ENCODE assay signal across 8 cellular contexts in the genomic region with DNA sequence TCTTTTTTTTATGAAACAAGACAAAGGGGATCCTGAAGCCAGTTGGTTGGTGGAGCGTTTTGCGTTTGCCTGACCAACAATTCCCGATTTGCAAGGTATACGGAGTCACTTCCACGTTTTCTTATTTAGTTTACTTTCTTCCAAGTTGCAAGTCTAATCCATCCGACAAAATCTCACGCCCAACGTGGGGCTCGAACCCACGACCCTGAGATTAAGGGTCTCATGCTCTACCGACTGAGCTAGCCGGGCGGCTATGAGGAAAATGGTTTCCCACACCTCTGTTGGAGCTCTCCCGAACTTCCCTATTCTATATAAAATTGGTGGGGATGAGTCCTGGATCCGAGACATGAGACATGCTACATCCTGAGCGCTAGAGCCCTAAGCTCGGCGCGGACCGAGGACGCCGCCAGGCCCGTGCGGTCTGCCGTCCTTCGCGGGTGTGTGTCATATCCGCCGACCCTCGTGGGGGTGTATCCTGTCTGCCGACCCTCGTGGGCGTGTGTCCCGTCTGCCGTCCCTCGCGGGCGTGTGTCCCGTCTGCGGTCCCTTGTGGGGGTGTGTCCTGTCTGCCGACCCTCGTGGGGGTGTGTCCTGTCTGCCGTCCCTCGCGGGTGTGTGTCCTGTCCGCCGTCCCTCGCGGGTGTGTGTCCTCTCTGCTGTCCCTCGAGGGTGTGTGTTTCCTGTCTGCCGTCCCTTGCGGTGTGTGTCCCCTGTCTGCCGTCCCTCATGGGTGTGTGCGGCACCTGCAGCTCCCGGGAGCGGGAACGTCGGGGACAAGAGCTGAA. TPM values are rescaled to one million over a fixed set of nuclear protein-coding genes. Genes with fewer than 3 reads are reported as not detected.
A peak's percentile ranks its signal among the peaks of the same experiment; 100 is the strongest.
DNase-seq lines count a peak whose midpoint lies in the region; ATAC-seq and TF ChIP-seq lines count a peak whose summit lies in the region.

No MANE protein-coding gene starts in this region.

- H3K27me3 ChIP-seq in HCT116 (ENCODE audit: insufficient read depth, low read length): no peaks in the 10 kb centered on the region
- H3K27me3 ChIP-seq in endodermal cell (ENCODE audit: control insufficient read depth, insufficient read depth, low read length, poor library complexity, severe bottlenecking): peaks cover 8% of the 10 kb centered on the region

- peaks cover 42% of the 10 kb centered on the region for H3K4me1 Mint-ChIP-seq in activated CD4-positive, alpha-beta memory T cell treated with anti-CD3 and anti-CD28 coated beads, Interleukin-2, amount 10 ng/mL, durations not matched to agents 7 days and 5 days
- peaks cover 3% of the 10 kb centered on the region for H3K4me1 Mint-ChIP-seq in endodermal cell

- H3K9me3 ChIP-seq in HCT116 (ENCODE audit: control insufficient read depth in 1 of 2, insufficient read depth in 1 of 2, low read depth in 1 of 2, low read length in 2 of 2) (no peaks in the 10 kb centered on the region), endodermal cell (ENCODE audit: control insufficient read depth, low read length) (no peaks in the 10 kb centered on the region), mesodermal cell (ENCODE audit: control insufficient read depth, low read length) (no peaks in the 10 kb centered on the region)

- no peak for TF ChIP-seq POLR2A in HCT116 (IDR thresholded peaks at IDR 0.05; ENCODE audit: borderline replicate concordance, extremely low read depth, insufficient read depth, insufficient read length)

- peaks cover 28% of the 10 kb centered on the region for H3K27me3 Mint-ChIP-seq in activated CD4-positive, alpha-beta memory T cell treated with anti-CD3 and anti-CD28 coated beads, Interleukin-2, amount 10 ng/mL, durations not matched to agents 7 days and 5 days
- peaks cover 29% of the 10 kb centered on the region for H3K27me3 Mint-ChIP-seq in endodermal cell (ENCODE audit: insufficient read depth)

- peaks cover 13% of the 10 kb centered on the region for H3K36me3 Mint-ChIP-seq in activated CD4-positive, alpha-beta memory T cell treated with anti-CD3 and anti-CD28 coated beads, Interleukin-2, amount 10 ng/mL, durations not matched to agents 7 days and 5 days (ENCODE audit: low read depth)
- H3K36me3 Mint-ChIP-seq in endodermal cell (ENCODE audit: low read depth): no peaks in the 10 kb centered on the region

- peak overlapping the region; percentile 59 for H3K27ac Mint-ChIP-seq in activated CD4-positive, alpha-beta memory T cell treated with anti-CD3 and anti-CD28 coated beads, Interleukin-2, amount 10 ng/mL, durations not matched to agents 7 days and 5 days
- H3K27ac Mint-ChIP-seq in endodermal cell: peak overlapping the region; percentile 88

- peak overlapping the region; percentile 99 for H3K4me2 ChIP-seq in HCT116 (ENCODE audit: low read length)

- H2AFZ ChIP-seq in HCT116 (ENCODE audit: low read depth, low read length, poor library complexity, severe bottlenecking): no peak overlapping the region

- H3K79me2 ChIP-seq in HCT116 (ENCODE audit: insufficient read depth, low read length): no peaks in the 10 kb centered on the region

- 1% methylated on average over 26 to 58 of the region's 58 CpGs for WGBS in endodermal cell (ENCODE audit: insufficient coverage in 1 of 2, insufficient read length in 1 of 2), 2 experiments
- WGBS in mesodermal cell (ENCODE audit: insufficient coverage in 2 of 2), 2 experiments: 1% methylated on average over 41 to 51 of the region's 58 CpGs

- TSS peak; percentile 90 for BruUV-seq in HCT116 (replicated peaks; lab: Mats Ljungman, UMichigan)

- RAD21 ChIA-PET in HCT116 (lab: Charles Lee; ENCODE audit: low non-redundant PET in 1 of 2, low total read pairs in 2 of 2, uncharacterized antibody in 2 of 2, unreplicated experiment in 2 of 2): interaction anchor here in 1 of 2 experiments (0.7 kb wide), 1 partner anchor 26 kb away, joined by 5 read pairs; no protein-coding TSS in a partner anchor

- POLR2A ChIA-PET in AG04449 (lab: Yijun Ruan, JAX): interaction anchor here (0.9 to 1.4 kb wide), 2 partner anchors 25 to 137 kb away, joined by 3 to 7 read pairs; partner anchors contain the start of gene TNFRSF12A
- POLR2A ChIA-PET in HCT116 (lab: Charles Lee): interaction anchor here (0.8 to 3.1 kb wide), 5 partner anchors 11 to 28 kb away, joined by 3 to 20 read pairs (median 7); partner anchors contain the start of gene ZNF213
- POLR2A ChIA-PET in activated CD4-positive, alpha-beta memory T cell treated with anti-CD3 and anti-CD28 coated beads, Interleukin-2, amount 10 ng/mL, durations not matched to agents 7 days and 5 days (lab: Charles Lee): interaction anchor here (0.6 to 3.3 kb wide), 17 partner anchors 8 to 300 kb away, joined by 3 to 38 read pairs (median 5); partner anchors contain the start of genes TIGD7, ZNF213, ZNF263 and ZNF75A

- CTCF ChIA-PET in AG04449 (lab: Yijun Ruan, JAX) (interaction anchor here (0.9 to 2.3 kb wide), 7 partner anchors 8 to 126 kb away, joined by 3 to 9 read pairs (median 4); no protein-coding TSS in a partner anchor), HCT116 (lab: Charles Lee) (interaction anchor here (0.9 to 2.5 kb wide), 7 partner anchors 8 to 186 kb away, joined by 3 to 11 read pairs (median 6); partner anchors contain the start of gene ZNF213)
- CTCF ChIA-PET in activated CD4-positive, alpha-beta memory T cell treated with anti-CD3 and anti-CD28 coated beads, Interleukin-2, amount 10 ng/mL, durations not matched to agents 7 days and 5 days (lab: Charles Lee): interaction anchor here (0.6 to 4.8 kb wide), 9 partner anchors 7 to 465 kb away, joined by 3 to 33 read pairs (median 4); partner anchors contain the start of gene ZNF213

- peak overlapping the region; percentile 91 for H3K4me3 Mint-ChIP-seq in activated CD4-positive, alpha-beta memory T cell treated with anti-CD3 and anti-CD28 coated beads, Interleukin-2, amount 10 ng/mL, durations not matched to agents 7 days and 5 days
- H3K4me3 Mint-ChIP-seq in endodermal cell: peak overlapping the region; percentile 72

- no peaks in the 10 kb centered on the region for H3K9me3 Mint-ChIP-seq in activated CD4-positive, alpha-beta memory T cell treated with anti-CD3 and anti-CD28 coated beads, Interleukin-2, amount 10 ng/mL, durations not matched to agents 7 days and 5 days
- H3K9me3 Mint-ChIP-seq in endodermal cell: peaks cover 2% of the 10 kb centered on the region

- peak overlapping the region; percentile 91 for H3K27ac ChIP-seq in HCT116 (ENCODE audit: low read depth, low read length)
- H3K27ac ChIP-seq in endodermal cell (ENCODE audit: low read depth, low read length): no peak overlapping the region
- no peak overlapping the region for H3K27ac ChIP-seq in mesodermal cell (ENCODE audit: low read depth, low read length, severe bottlenecking)

- H3K36me3 ChIP-seq in HCT116 (ENCODE audit: control insufficient read depth in 1 of 2, insufficient read depth in 2 of 2, low read length in 2 of 2): no peaks in the 10 kb centered on the region
- H3K36me3 ChIP-seq in endodermal cell (ENCODE audit: control insufficient read depth, insufficient read depth, low read length): no peaks in the 10 kb centered on the region
- no peaks in the 10 kb centered on the region for H3K36me3 ChIP-seq in mesodermal cell (ENCODE audit: control insufficient read depth, insufficient read depth, low read length)

- H3K4me3 ChIP-seq in AG04449 (ENCODE audit: low read depth, low read length) (peak overlapping the region; percentile 72), HCT116 (replicated peaks in 1 of 2; ENCODE audit: low read depth in 1 of 2, low read length in 2 of 2) (peak overlapping the region; percentile 67 to 78), endodermal cell (ENCODE audit: low read length) (peak overlapping the region; percentile 87), mesodermal cell (ENCODE audit: extremely low read depth, insufficient read depth, low read length, poor library complexity, severe bottlenecking) (peak overlapping the region; percentile 59)

- H3K9me2 ChIP-seq in HCT116 (ENCODE audit: insufficient read depth): no peaks in the 10 kb centered on the region

- DNase-seq in AG04449 (ENCODE audit: low read depth, low spot score): peak; percentile 92
- DNase-seq in HCT116 (ENCODE audit: low read depth, low spot score): peak; percentile 90
- peak; percentile 45 for DNase-seq in NCI-H526 treated with DMSO at 0.1 percent for 48 hours (lab: John Stamatoyannopoulos, UW)
- DNase-seq in activated CD4-positive, alpha-beta memory T cell treated with anti-CD3 and anti-CD28 coated beads, Interleukin-2, amount 10 ng/mL, durations not matched to agents 7 days and 5 days: peak; percentile 58
- peak; percentile 96 for DNase-seq in endodermal cell
- peak; percentile 30 for DNase-seq in stimulated activated naive CD4-positive, alpha-beta T cell treated with Interleukin-2 at 50 U/mL for 16 hours (lab: John Stamatoyannopoulos, UW)

- TF ChIP-seq CTCF in AG04449 (IDR thresholded peaks at IDR 0.05; ENCODE audit: insufficient read depth, low read length, missing control alignments): no peak
- no peak for TF ChIP-seq CTCF in HCT116 (IDR thresholded peaks at IDR 0.05 in 2 of 3, conservative IDR thresholded peaks at IDR 0.05 in 1 of 3; ENCODE audit: borderline replicate concordance in 1 of 3, insufficient read depth in 1 of 3, low read depth in 2 of 3, low read length in 2 of 3)
- no peak for TF ChIP-seq CTCF in endodermal cell (conservative IDR thresholded peaks at IDR 0.05)

- no peaks in the 10 kb centered on the region for H4K20me1 ChIP-seq in HCT116 (ENCODE audit: insufficient read depth)

- TF ChIP-seq RAD21 in HCT116 (IDR thresholded peaks at IDR 0.05; ENCODE audit: low read depth): no peak

- H3K9ac ChIP-seq in HCT116 (ENCODE audit: low read length) (peak overlapping the region; percentile 80), endodermal cell (ENCODE audit: extremely low read depth, low read length, poor library complexity, severe bottlenecking) (peak overlapping the region; percentile 11)

- ATAC-seq in HCT116 (peak; percentile 56), HG03135 (IDR thresholded peaks at IDR 0.05; ENCODE audit: unreplicated experiment) (no peak)

- H3K4me1 ChIP-seq in HCT116 (ENCODE audit: control insufficient read depth in 1 of 2, insufficient read depth in 2 of 2, low read length in 2 of 2): peaks cover 6 to 51% of the 10 kb centered on the region in 2 experiments; a peak in 3 of 4 replicates
- no peaks in the 10 kb centered on the region for H3K4me1 ChIP-seq in endodermal cell (ENCODE audit: control insufficient read depth, insufficient read depth, low read length)
- H3K4me1 ChIP-seq in mesodermal cell (ENCODE audit: control insufficient read depth, insufficient read depth, low read length, poor library complexity, severe bottlenecking): no peaks in the 10 kb centered on the region

- intact Hi-C loops in HCT116 (cut with micrococcal nuclease): loop anchor here (1.0 kb wide), 1 partner anchor 7 kb away; no protein-coding TSS in a partner anchor

RNA-seq across cellular contexts. Expression of gene ZNF213, which starts 22.6 kb away (rescaled TPM):
- total RNA-seq in HCT116 (2021; ENCODE audit: unreplicated experiment) (11.0 TPM), endodermal cell (1 to 10 TPM; 5.1 to 6.3 TPM)
- 9.4 and 10.3 TPM in 2 replicates for polyA plus RNA-seq in HCT116 (2012)
- 10 to 100 TPM; 10.5 to 11.6 TPM for total RNA-seq in activated CD4-positive, alpha-beta memory T cell treated with anti-CD3 and anti-CD28 coated beads, Interleukin-2, amount 10 ng/mL, durations not matched to agents 7 days and 5 days
- 11.4 TPM for polyA plus RNA-seq in endodermal cell (2013, experiment 1 of 2)
- polyA plus RNA-seq in endodermal cell (2013, experiment 2 of 2): 10.5 TPM
- 10.0 TPM for polyA plus RNA-seq in mesodermal cell (2013, experiment 1 of 2)
- 8.3 TPM for polyA plus RNA-seq in mesodermal cell (2013, experiment 2 of 2)

RNA-seq across cellular contexts. Expression of gene OR1F1, which starts 30.6 kb away (rescaled TPM):
- total RNA-seq in HCT116 (2021; ENCODE audit: unreplicated experiment): not detected
- 0.07 TPM in 1 of 2 replicates, not detected in the other for polyA plus RNA-seq in HCT116 (2012)
- not detected for total RNA-seq in activated CD4-positive, alpha-beta memory T cell treated with anti-CD3 and anti-CD28 coated beads, Interleukin-2, amount 10 ng/mL, durations not matched to agents 7 days and 5 days
- total RNA-seq in endodermal cell: under 1 TPM in 1 of 2 donors, not detected in 1; 0.29 TPM
- polyA plus RNA-seq in endodermal cell (2013, experiment 1 of 2): not detected
- polyA plus RNA-seq in endodermal cell (2013, experiment 2 of 2): not detected
- 0.33 TPM for polyA plus RNA-seq in mesodermal cell (2013, experiment 1 of 2)
- 0.35 TPM for polyA plus RNA-seq in mesodermal cell (2013, experiment 2 of 2)

RNA-seq across cellular contexts. Expression of gene ZNF205, which starts 45.0 kb away (rescaled TPM):
- total RNA-seq in HCT116 (2021; ENCODE audit: unreplicated experiment) (17.0 TPM), endodermal cell (10 to 100 TPM; 15.4 to 18.3 TPM)
- polyA plus RNA-seq in HCT116 (2012): 14.3 and 14.9 TPM in 2 replicates
- total RNA-seq in activated CD4-positive, alpha-beta memory T cell treated with anti-CD3 and anti-CD28 coated beads, Interleukin-2, amount 10 ng/mL, durations not matched to agents 7 days and 5 days: not detected
- polyA plus RNA-seq in endodermal cell (2013, experiment 1 of 2): 19.4 TPM
- 17.3 TPM for polyA plus RNA-seq in endodermal cell (2013, experiment 2 of 2)
- 15.9 TPM for polyA plus RNA-seq in mesodermal cell (2013, experiment 1 of 2)
- 14.3 TPM for polyA plus RNA-seq in mesodermal cell (2013, experiment 2 of 2)

RNA-seq across cellular contexts. Expression of gene ZSCAN10, which starts 58.3 kb away (rescaled TPM):
- total RNA-seq in HCT116 (2021; ENCODE audit: unreplicated experiment) (0.76 TPM), endodermal cell (10 to 100 TPM; 36.6 to 70.0 TPM)
- polyA plus RNA-seq in HCT116 (2012): 0.08 and 0.10 TPM in 2 replicates
- under 1 TPM in 1 of 2 experiments, not detected in 1; 0.15 TPM for total RNA-seq in activated CD4-positive, alpha-beta memory T cell treated with anti-CD3 and anti-CD28 coated beads, Interleukin-2, amount 10 ng/mL, durations not matched to agents 7 days and 5 days
- 17.0 TPM for polyA plus RNA-seq in endodermal cell (2013, experiment 1 of 2)
- 7.7 TPM for polyA plus RNA-seq in endodermal cell (2013, experiment 2 of 2)
- polyA plus RNA-seq in mesodermal cell (2013, experiment 1 of 2): 1.2 TPM
- 0.66 TPM for polyA plus RNA-seq in mesodermal cell (2013, experiment 2 of 2)

Comparison
In these comparisons a context has a peak if more than half of its experiments do, and no peak if none do; other contexts are left out.
1. DNase-seq: peak in every context shown above with its lines; median percentile 96 in endodermal cell; 92 in AG04449; 90 in HCT116; 58 in activated CD4-positive, alpha-beta memory T cell treated with anti-CD3 and anti-CD28 coated beads, Interleukin-2, amount 10 ng/mL, durations not matched to agents 7 days and 5 days; 45 in NCI-H526 treated with DMSO at 0.1 percent for 48 hours; 30 in stimulated activated naive CD4-positive, alpha-beta T cell treated with Interleukin-2 at 50 U/mL for 16 hours.
2. RNA of gene ZNF205, which starts 45.0 kb away (total RNA-seq): 15.4 to 18.3 TPM in endodermal cell and 17.0 TPM in HCT116 (single experiment); not detected in activated CD4-positive, alpha-beta memory T cell treated with anti-CD3 and anti-CD28 coated beads, Interleukin-2, amount 10 ng/mL, durations not matched to agents 7 days and 5 days; every median in the first group is over 10 times any median in the second.
3. Peak in every context shown above with its lines, with median percentiles within 50 percentile points of each other: H3K4me3 ChIP-seq.